Comparison of ENCODE assay signal across 31 cellular contexts in the genomic region with DNA sequence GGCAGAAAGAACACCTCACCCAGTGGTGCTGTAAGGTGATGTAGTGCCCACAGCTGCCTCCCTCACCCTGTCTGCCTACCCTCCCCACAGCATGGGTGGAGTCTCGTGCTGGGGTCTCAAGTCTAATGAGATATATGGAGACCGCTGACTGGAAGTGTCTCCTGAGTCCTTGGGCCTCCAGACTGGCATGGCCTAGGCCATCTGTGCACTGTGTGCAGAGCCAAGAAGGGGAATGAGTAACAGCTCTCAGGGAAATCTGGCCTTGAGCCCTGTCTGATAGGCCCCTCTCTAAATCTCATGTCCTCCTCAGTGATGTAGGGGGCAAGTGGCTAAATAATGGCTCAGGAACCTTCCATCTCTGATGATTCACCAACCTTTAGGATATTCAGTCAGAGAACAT.
"Had no signal": no experiment of that assay in that cellular context is flagged by ENCODE, and none has a peak within 500 bp of the region (broad histone marks: within the 10 kb centered on the region; RNA-seq: fewer than 3 reads in every experiment).

No MANE protein-coding gene starts in this region.

- H3K27ac ChIP-seq: breast epithelium, epithelial cell of prostate, esophagus squamous epithelium, left lung, ovary, testis, transverse colon, WERI-Rb-1 had no signal

- H3K27ac Mint-ChIP-seq: activated CD4-positive, alpha-beta memory T cell treated with anti-CD3 and anti-CD28 coated beads for 36 hours; activated CD4-positive, alpha-beta T cell treated with anti-CD3 and anti-CD28 coated beads, Interleukin-2, amount 10 ng/mL, durations not matched to agents 24 days and 14 days; activated naive CD4-positive, alpha-beta T cell treated with anti-CD3 and anti-CD28 coated beads, Interleukin-2, amount 50 U/mL, for 72 hours; activated T-cell treated with anti-CD3 and anti-CD28 coated beads, Interleukin-2, amount 50 U/mL, for 72 hours; natural killer cell; progenitor cell of endocrine pancreas; T-helper 1 cell treated with Interleukin-12 subunit alpha and Interleukin-12 subunit beta and Interleukin-4 antibody, amounts not matched to agents 30 μg/mL and 1 μg/mL, for 36 hours had no signal

- ATAC-seq: activated CD4-positive, CD25-positive, alpha-beta regulatory T cell treated with anti-CD3 and anti-CD28 coated beads, Interleukin-2, amount 50 U/mL, for 24 hours; activated naive CD4-positive, alpha-beta T cell treated with anti-CD3 and anti-CD28 coated beads, Interleukin-2, amount 50 U/mL, for 72 hours; activated T-cell treated with anti-CD3 and anti-CD28 coated beads, Interleukin-2, amount 50 U/mL, for 72 hours; left lung; natural killer cell had no signal

- H3K4me3 ChIP-seq: breast epithelium, esophagus squamous epithelium, left lung, lung, ovary, smooth muscle cell, testis, transverse colon had no signal

- H3K27me3 Mint-ChIP-seq: activated CD4-positive, alpha-beta memory T cell treated with anti-CD3 and anti-CD28 coated beads for 36 hours; activated CD4-positive, alpha-beta T cell treated with anti-CD3 and anti-CD28 coated beads, Interleukin-2, amount 10 ng/mL, durations not matched to agents 24 days and 14 days; progenitor cell of endocrine pancreas had no signal

- H3K9me3 ChIP-seq: breast epithelium, esophagus squamous epithelium, left lung, ovary, testis, transverse colon had no signal

- H3K36me3 ChIP-seq: breast epithelium, ovary, WERI-Rb-1 had no signal

- H3K4me3 Mint-ChIP-seq: activated CD4-positive, alpha-beta memory T cell treated with anti-CD3 and anti-CD28 coated beads for 36 hours; activated CD4-positive, alpha-beta T cell treated with anti-CD3 and anti-CD28 coated beads, Interleukin-2, amount 10 ng/mL, durations not matched to agents 24 days and 14 days; activated T-cell treated with anti-CD3 and anti-CD28 coated beads, Interleukin-2, amount 50 U/mL, for 72 hours; natural killer cell; T-helper 1 cell treated with Interleukin-12 subunit alpha and Interleukin-12 subunit beta and Interleukin-4 antibody, amounts not matched to agents 30 μg/mL and 1 μg/mL, for 36 hours had no signal

- H3K9me3 Mint-ChIP-seq: activated CD4-positive, alpha-beta memory T cell treated with anti-CD3 and anti-CD28 coated beads for 36 hours; activated CD4-positive, alpha-beta T cell treated with anti-CD3 and anti-CD28 coated beads, Interleukin-2, amount 10 ng/mL, durations not matched to agents 24 days and 14 days; activated naive CD4-positive, alpha-beta T cell treated with anti-CD3 and anti-CD28 coated beads, Interleukin-2, amount 50 U/mL, for 72 hours; activated T-cell treated with anti-CD3 and anti-CD28 coated beads, Interleukin-2, amount 50 U/mL, for 72 hours; natural killer cell; T-helper 1 cell treated with Interleukin-12 subunit alpha and Interleukin-12 subunit beta and Interleukin-4 antibody, amounts not matched to agents 30 μg/mL and 1 μg/mL, for 36 hours had no signal

- H3K4me1 ChIP-seq: breast epithelium, esophagus squamous epithelium, left lung, transverse colon had no signal

- DNase-seq: activated CD4-positive, alpha-beta memory T cell treated with anti-CD3 and anti-CD28 coated beads for 36 hours; activated CD4-positive, alpha-beta T cell treated with anti-CD3 and anti-CD28 coated beads, Interleukin-2, amount 10 ng/mL, durations not matched to agents 24 days and 14 days; activated naive CD4-positive, alpha-beta T cell; activated T-cell treated with anti-CD3 and anti-CD28 coated beads for 4 hours; activated T-cell treated with anti-CD3 and anti-CD28 coated beads, Interleukin-2, amount 50 U/mL, for 72 hours; central memory CD4-positive, alpha-beta T cell; dermis blood vessel endothelial cell; effector CD8-positive, alpha-beta T cell; esophagus squamous epithelium; foreskin melanocyte; kidney glomerular epithelial cell; left lung; mesendoderm; natural killer cell; ovary; stimulated activated CD4-positive, alpha-beta T cell treated with anti-CD3 and anti-CD28 coated beads, Interleukin-15, amount 100 ng/mL, for 24 hours; stimulated activated CD4-positive, alpha-beta T cell treated with anti-CD3 and anti-CD28 coated beads, Interleukin-2, amount 100 ng/mL, for 24 hours; stimulated activated naive CD4-positive, alpha-beta T cell; SW 1271; T1000; testis; transverse colon; WERI-Rb-1 had no signal

- H3K27me3 ChIP-seq: breast epithelium, esophagus squamous epithelium, left lung, ovary, testis, transverse colon had no signal
